ENCODE assay signal across 8 cellular contexts in genomic region chr2:7007846-7008741, GRCh38.
DNase-seq lines count a peak whose midpoint lies in the region; ATAC-seq and TF ChIP-seq lines count a peak whose summit lies in the region.

No MANE protein-coding gene starts in this region.

- H3K36me3 Mint-ChIP-seq in chondrocyte (ENCODE audit: low read depth), result no peaks in the 10 kb centered on the region
- peaks cover 11% of the 10 kb centered on the region for H3K36me3 Mint-ChIP-seq in activated T-helper 2 cell treated with anti-CD3 and anti-CD28 coated beads, Interferon-gamma antibody, Interleukin-2, Interleukin-4, amounts not matched to agents 10 μg/mL and 5 μg/mL and 100 μg/mL, durations not matched to agents 14 hours and 24 hours and 36 hours (ENCODE audit: low read depth)
- no peaks in the 10 kb centered on the region for H3K36me3 Mint-ChIP-seq in activated T-cell treated with anti-CD3 and anti-CD28 coated beads, Interleukin-2, amount 50 U/mL, for 72 hours (ENCODE audit: insufficient read depth in 2 of 2)

- peak overlapping the region in 1 of 2 donors; percentile 5 for H3K27ac ChIP-seq in thoracic aorta

- H3K9me3 Mint-ChIP-seq in chondrocyte (ENCODE audit: low read depth), result no peaks in the 10 kb centered on the region
- no peaks in the 10 kb centered on the region for H3K9me3 Mint-ChIP-seq in activated T-helper 2 cell treated with anti-CD3 and anti-CD28 coated beads, Interferon-gamma antibody, Interleukin-2, Interleukin-4, amounts not matched to agents 10 μg/mL and 5 μg/mL and 100 μg/mL, durations not matched to agents 14 hours and 24 hours and 36 hours
- H3K9me3 Mint-ChIP-seq in activated T-cell treated with anti-CD3 and anti-CD28 coated beads, Interleukin-2, amount 50 U/mL, for 72 hours, result no peaks in the 10 kb centered on the region

- peaks cover 11 to 31% of the 10 kb centered on the region in 2 donors for H3K4me1 ChIP-seq in thoracic aorta (ENCODE audit: control insufficient read depth in 1 of 2, low read depth in 2 of 2)

- H3K27ac Mint-ChIP-seq in chondrocyte (ENCODE audit: unreplicated experiment), result peak overlapping the region; percentile 28
- no peak overlapping the region for H3K27ac Mint-ChIP-seq in activated T-helper 2 cell treated with anti-CD3 and anti-CD28 coated beads, Interferon-gamma antibody, Interleukin-2, Interleukin-4, amounts not matched to agents 10 μg/mL and 5 μg/mL and 100 μg/mL, durations not matched to agents 14 hours and 24 hours and 36 hours
- no peak overlapping the region for H3K27ac Mint-ChIP-seq in activated T-cell treated with anti-CD3 and anti-CD28 coated beads, Interleukin-2, amount 50 U/mL, for 72 hours

- TF ChIP-seq CTCF in chondrocyte (IDR thresholded peaks at IDR 0.05) (peak; percentile 28), thoracic aorta (IDR thresholded peaks at IDR 0.05) (no peak)

- ATAC-seq in GM21367 (IDR thresholded peaks at IDR 0.05; ENCODE audit: unreplicated experiment) (peak; percentile 28), thoracic aorta (ENCODE audit: insufficient number of reproducible peaks, low FRiP score, low read depth) (no peak)
- ATAC-seq in activated T-cell treated with anti-CD3 and anti-CD28 coated beads, Interleukin-2, amount 50 U/mL, for 72 hours (replicated peaks in 1 of 2), result no peak

- peak overlapping the region; percentile 33 for H3K4me3 ChIP-seq in thoracic aorta

- no peaks in the 10 kb centered on the region for H3K36me3 ChIP-seq in thoracic aorta

- H3K27me3 ChIP-seq in thoracic aorta (replicated peaks; ENCODE audit: insufficient read depth), result no peaks in the 10 kb centered on the region

- no peak overlapping the region for H3K4me3 Mint-ChIP-seq in chondrocyte (ENCODE audit: unreplicated experiment)
- H3K4me3 Mint-ChIP-seq in activated T-helper 2 cell treated with anti-CD3 and anti-CD28 coated beads, Interferon-gamma antibody, Interleukin-2, Interleukin-4, amounts not matched to agents 10 μg/mL and 5 μg/mL and 100 μg/mL, durations not matched to agents 14 hours and 24 hours and 36 hours (ENCODE audit: low read depth), result no peak overlapping the region
- no peak overlapping the region for H3K4me3 Mint-ChIP-seq in activated T-cell treated with anti-CD3 and anti-CD28 coated beads, Interleukin-2, amount 50 U/mL, for 72 hours

- no peaks in the 10 kb centered on the region for H3K27me3 Mint-ChIP-seq in chondrocyte (ENCODE audit: low read depth)
- H3K27me3 Mint-ChIP-seq in activated T-helper 2 cell treated with anti-CD3 and anti-CD28 coated beads, Interferon-gamma antibody, Interleukin-2, Interleukin-4, amounts not matched to agents 10 μg/mL and 5 μg/mL and 100 μg/mL, durations not matched to agents 14 hours and 24 hours and 36 hours (ENCODE audit: low read depth), result no peaks in the 10 kb centered on the region
- no peaks in the 10 kb centered on the region for H3K27me3 Mint-ChIP-seq in activated T-cell treated with anti-CD3 and anti-CD28 coated beads, Interleukin-2, amount 50 U/mL, for 72 hours (ENCODE audit: low read depth)

- H3K4me1 Mint-ChIP-seq in chondrocyte (ENCODE audit: low read depth), result peaks cover 43% of the 10 kb centered on the region
- H3K4me1 Mint-ChIP-seq in activated T-helper 2 cell treated with anti-CD3 and anti-CD28 coated beads, Interferon-gamma antibody, Interleukin-2, Interleukin-4, amounts not matched to agents 10 μg/mL and 5 μg/mL and 100 μg/mL, durations not matched to agents 14 hours and 24 hours and 36 hours (ENCODE audit: low read depth), result peaks cover 9% of the 10 kb centered on the region
- peaks cover 23% of the 10 kb centered on the region for H3K4me1 Mint-ChIP-seq in activated T-cell treated with anti-CD3 and anti-CD28 coated beads, Interleukin-2, amount 50 U/mL, for 72 hours (ENCODE audit: low read depth)

- H3K9me3 ChIP-seq in thoracic aorta, result no peaks in the 10 kb centered on the region

- intact Hi-C loops in activated T-helper 2 cell treated with anti-CD3 and anti-CD28 coated beads, Interferon-gamma antibody, Interleukin-2, Interleukin-4, amounts not matched to agents 10 μg/mL and 5 μg/mL and 100 μg/mL, durations not matched to agents 14 hours and 24 hours and 36 hours (cut with micrococcal nuclease), result no loop called here

- DNase-seq in NCI-H2029 treated with DMSO at 0.1 percent for 48 hours (lab: John Stamatoyannopoulos, UW) (peak; percentile 42), chondrocyte (ENCODE audit: low spot score) (no peak), medulla oblongata (ENCODE audit: extremely low spot score) (peak; percentile 95), thoracic aorta (ENCODE audit: low spot score) (no peak), NCI-H1436 (lab: John Stamatoyannopoulos, UW) (no peak)
- no peak for DNase-seq in activated T-helper 2 cell treated with anti-CD3 and anti-CD28 coated beads, Interferon-gamma antibody, Interleukin-2, Interleukin-4, amounts not matched to agents 10 μg/mL and 5 μg/mL and 100 μg/mL, durations not matched to agents 14 hours and 24 hours and 36 hours (ENCODE audit: low spot score)
- DNase-seq in activated T-cell treated with anti-CD3 and anti-CD28 coated beads, Interleukin-2, amount 50 U/mL, for 72 hours, result no peak

Comparison
In these comparisons a context has a peak if more than half of its experiments do, and no peak if none do; other contexts are left out.
1. DNase-seq: peak in NCI-H2029 treated with DMSO at 0.1 percent for 48 hours (single experiment) and medulla oblongata (single experiment); none in chondrocyte (single experiment), thoracic aorta (single experiment), activated T-helper 2 cell treated with anti-CD3 and anti-CD28 coated beads, Interferon-gamma antibody, Interleukin-2, Interleukin-4, amounts not matched to agents 10 μg/mL and 5 μg/mL and 100 μg/mL, durations not matched to agents 14 hours and 24 hours and 36 hours (single experiment), activated T-cell treated with anti-CD3 and anti-CD28 coated beads, Interleukin-2, amount 50 U/mL, for 72 hours (0 of 2) and NCI-H1436 (single experiment).